Comparison of ENCODE assay signal across 8 cellular contexts in genomic region chr2:232634319-232635150, GRCh38. TPM values are rescaled to one million over a fixed set of nuclear protein-coding genes. Genes with fewer than 3 reads are reported as not detected.
A peak's percentile ranks its signal among the peaks of the same experiment; 100 is the strongest.
DNase-seq lines count a peak whose midpoint lies in the region; ATAC-seq and TF ChIP-seq lines count a peak whose summit lies in the region.

No MANE protein-coding gene starts in this region.

- H3K27ac Mint-ChIP-seq in activated CD8-positive, alpha-beta memory T cell treated with anti-CD3 and anti-CD28 coated beads, Interleukin-2, amount 10 ng/mL, durations not matched to agents 7 days and 5 days: no peak overlapping the region
- H3K27ac Mint-ChIP-seq in activated T-helper 1 cell treated with anti-CD3 and anti-CD28 coated beads, Interleukin-12 subunit alpha, Interleukin-12 subunit beta, Interleukin-2, Interleukin-4 antibody, amounts not matched to agents 30 ng/mL and 10 ng/mL and 1 ng/mL, durations not matched to agents 14 hours and 24 hours and 36 hours: no peak overlapping the region

- no peak for ATAC-seq in activated CD8-positive, alpha-beta memory T cell treated with anti-CD3 and anti-CD28 coated beads, Interleukin-2, amount 10 ng/mL, durations not matched to agents 7 days and 5 days
- peak; percentile 8 to 46 for ATAC-seq in lower lobe of right lung

- no peak for TF ChIP-seq EP300 in transverse colon (IDR thresholded peaks at IDR 0.05; ENCODE audit: low read depth)

- H3K36me3 ChIP-seq in colonic mucosa (no peaks in the 10 kb centered on the region), lower lobe of right lung (no peaks in the 10 kb centered on the region), transverse colon (no peaks in the 10 kb centered on the region)
- no peaks in the 10 kb centered on the region for H3K36me3 ChIP-seq in effector memory CD4-positive, alpha-beta T cell (ENCODE audit: control insufficient read depth, insufficient read depth, low read length)

- TF ChIP-seq POLR2A in transverse colon (IDR thresholded peaks at IDR 0.05): no peak

- H3K9ac ChIP-seq in colonic mucosa (ENCODE audit: low read depth in 2 of 2, low read length in 2 of 2): no peak overlapping the region

- H3K27me3 ChIP-seq in colonic mucosa: peaks cover 32% of the 10 kb centered on the region
- peaks cover 61% of the 10 kb centered on the region for H3K27me3 ChIP-seq in lower lobe of right lung (ENCODE audit: low read depth)
- peaks cover 73% of the 10 kb centered on the region for H3K27me3 ChIP-seq in transverse colon
- H3K27me3 ChIP-seq in effector memory CD4-positive, alpha-beta T cell (replicated peaks; ENCODE audit: control insufficient read depth, insufficient read depth, low read length, poor library complexity, severe bottlenecking): peaks cover 40% of the 10 kb centered on the region

- in situ Hi-C loops in transverse colon (cut with MboI; ENCODE audit: low pct_ligation_motif_present in 1 of 4, low pct_unique_long_range_greater_than_20kb in 1 of 4, low sequenced_read_pairs in 3 of 4): no loop called here

- H3K4me3 Mint-ChIP-seq in activated CD8-positive, alpha-beta memory T cell treated with anti-CD3 and anti-CD28 coated beads, Interleukin-2, amount 10 ng/mL, durations not matched to agents 7 days and 5 days: peak overlapping the region; percentile 20
- no peak overlapping the region for H3K4me3 Mint-ChIP-seq in activated T-helper 1 cell treated with anti-CD3 and anti-CD28 coated beads, Interleukin-12 subunit alpha, Interleukin-12 subunit beta, Interleukin-2, Interleukin-4 antibody, amounts not matched to agents 30 ng/mL and 10 ng/mL and 1 ng/mL, durations not matched to agents 14 hours and 24 hours and 36 hours

- H3K4me1 Mint-ChIP-seq in activated CD8-positive, alpha-beta memory T cell treated with anti-CD3 and anti-CD28 coated beads, Interleukin-2, amount 10 ng/mL, durations not matched to agents 7 days and 5 days: peaks cover 7% of the 10 kb centered on the region
- peaks cover 6% of the 10 kb centered on the region for H3K4me1 Mint-ChIP-seq in activated T-helper 1 cell treated with anti-CD3 and anti-CD28 coated beads, Interleukin-12 subunit alpha, Interleukin-12 subunit beta, Interleukin-2, Interleukin-4 antibody, amounts not matched to agents 30 ng/mL and 10 ng/mL and 1 ng/mL, durations not matched to agents 14 hours and 24 hours and 36 hours (ENCODE audit: low read depth)

- H3K4me1 ChIP-seq in colonic mucosa (peaks cover 6% of the 10 kb centered on the region), lower lobe of right lung (peaks cover 26% of the 10 kb centered on the region), transverse colon (peaks cover 3 to 24% (median 17%) of the 10 kb centered on the region in 4 donors)
- H3K4me1 ChIP-seq in effector memory CD4-positive, alpha-beta T cell (ENCODE audit: control insufficient read depth, insufficient read depth, low read length, poor library complexity, severe bottlenecking): peaks cover 18% of the 10 kb centered on the region

- intact Hi-C loops in colonic mucosa (cut with DNase I) (no loop called here), lower lobe of right lung (cut with DNase I) (no loop called here), transverse colon (cut with DNase I; ENCODE audit: low total_unique reads) (no loop called here)
- intact Hi-C loops in activated T-helper 1 cell treated with anti-CD3 and anti-CD28 coated beads, Interleukin-12 subunit alpha, Interleukin-12 subunit beta, Interleukin-2, Interleukin-4 antibody, amounts not matched to agents 30 ng/mL and 10 ng/mL and 1 ng/mL, durations not matched to agents 14 hours and 24 hours and 36 hours (cut with micrococcal nuclease): no loop called here

- WGBS in transverse colon (ENCODE audit: low coverage in 1 of 2), 2 donors: 5 to 45% methylated on average over 8 to 46 of the region's 50 CpGs

- H3K36me3 Mint-ChIP-seq in activated CD8-positive, alpha-beta memory T cell treated with anti-CD3 and anti-CD28 coated beads, Interleukin-2, amount 10 ng/mL, durations not matched to agents 7 days and 5 days: no peaks in the 10 kb centered on the region
- no peaks in the 10 kb centered on the region for H3K36me3 Mint-ChIP-seq in activated T-helper 1 cell treated with anti-CD3 and anti-CD28 coated beads, Interleukin-12 subunit alpha, Interleukin-12 subunit beta, Interleukin-2, Interleukin-4 antibody, amounts not matched to agents 30 ng/mL and 10 ng/mL and 1 ng/mL, durations not matched to agents 14 hours and 24 hours and 36 hours (ENCODE audit: low read depth)

- no peak for DNase-seq in activated CD8-positive, alpha-beta memory T cell treated with anti-CD3 and anti-CD28 coated beads, Interleukin-2, amount 10 ng/mL, durations not matched to agents 7 days and 5 days
- no peak for DNase-seq in activated CD8-positive, alpha-beta memory T cell treated with anti-CD3 and anti-CD28 coated beads, Interleukin-2, amount 50 U/mL, for 4 hours
- DNase-seq in colonic mucosa (no peak), lower lobe of right lung (no peak), transverse colon (no peak), globus pallidus (ENCODE audit: low spot score) (no peak)
- DNase-seq in activated T-helper 1 cell treated with anti-CD3 and anti-CD28 coated beads, Interleukin-12 subunit alpha, Interleukin-12 subunit beta, Interleukin-2, Interleukin-4 antibody, amounts not matched to agents 30 ng/mL and 10 ng/mL and 1 ng/mL, durations not matched to agents 14 hours and 24 hours and 36 hours (ENCODE audit: low spot score): no peak
- no peak for DNase-seq in effector memory CD4-positive, alpha-beta T cell

- H3K4me3 ChIP-seq in colonic mucosa (peak overlapping the region; percentile 46), lower lobe of right lung (peak overlapping the region; percentile 60), transverse colon (peak overlapping the region; percentile 17 to 52 (median 38))
- H3K4me3 ChIP-seq in effector memory CD4-positive, alpha-beta T cell (ENCODE audit: insufficient read depth, low read depth, low read length, poor library complexity, severe bottlenecking): no peak overlapping the region

- no peak for TF ChIP-seq CTCF in colonic mucosa (IDR thresholded peaks at IDR 0.05)
- TF ChIP-seq CTCF in lower lobe of right lung (IDR thresholded peaks at IDR 0.05): no peak
- TF ChIP-seq CTCF in transverse colon (IDR thresholded peaks at IDR 0.05): no peak

- no peaks in the 10 kb centered on the region for H3K9me3 ChIP-seq in colonic mucosa
- no peaks in the 10 kb centered on the region for H3K9me3 ChIP-seq in lower lobe of right lung
- H3K9me3 ChIP-seq in transverse colon: no peaks in the 10 kb centered on the region
- H3K9me3 ChIP-seq in effector memory CD4-positive, alpha-beta T cell (ENCODE audit: control insufficient read depth, low read length): no peaks in the 10 kb centered on the region

- H3K27me3 Mint-ChIP-seq in activated CD8-positive, alpha-beta memory T cell treated with anti-CD3 and anti-CD28 coated beads, Interleukin-2, amount 10 ng/mL, durations not matched to agents 7 days and 5 days: peaks cover 61% of the 10 kb centered on the region
- H3K27me3 Mint-ChIP-seq in activated T-helper 1 cell treated with anti-CD3 and anti-CD28 coated beads, Interleukin-12 subunit alpha, Interleukin-12 subunit beta, Interleukin-2, Interleukin-4 antibody, amounts not matched to agents 30 ng/mL and 10 ng/mL and 1 ng/mL, durations not matched to agents 14 hours and 24 hours and 36 hours (ENCODE audit: insufficient read depth): peaks cover 55% of the 10 kb centered on the region

- H3K27ac ChIP-seq in colonic mucosa (no peak overlapping the region), lower lobe of right lung (no peak overlapping the region), transverse colon (peak overlapping the region in 2 of 4 donors; percentile 71 to 80)
- H3K27ac ChIP-seq in effector memory CD4-positive, alpha-beta T cell (ENCODE audit: insufficient read depth, low read length, poor library complexity, severe bottlenecking): no peak overlapping the region

- no peaks in the 10 kb centered on the region for H3K9me3 Mint-ChIP-seq in activated CD8-positive, alpha-beta memory T cell treated with anti-CD3 and anti-CD28 coated beads, Interleukin-2, amount 10 ng/mL, durations not matched to agents 7 days and 5 days (ENCODE audit: low read depth)
- H3K9me3 Mint-ChIP-seq in activated T-helper 1 cell treated with anti-CD3 and anti-CD28 coated beads, Interleukin-12 subunit alpha, Interleukin-12 subunit beta, Interleukin-2, Interleukin-4 antibody, amounts not matched to agents 30 ng/mL and 10 ng/mL and 1 ng/mL, durations not matched to agents 14 hours and 24 hours and 36 hours: no peaks in the 10 kb centered on the region

- CTCF ChIA-PET in activated CD8-positive, alpha-beta memory T cell treated with anti-CD3 and anti-CD28 coated beads, Interleukin-2, amount 10 ng/mL, durations not matched to agents 7 days and 5 days (lab: Charles Lee): interaction anchor here (0.6 to 1.6 kb wide), 3 partner anchors 23 to 858 kb away, joined by 3 to 4 read pairs (median 4); no protein-coding TSS in a partner anchor

RNA-seq across cellular contexts. Expression of gene EFHD1, which starts 1.1 kb away (rescaled TPM):
- 1 to 10 TPM in 1 of 2 experiments, under 1 TPM in 1; 0.23 to 1.4 TPM for total RNA-seq in activated CD8-positive, alpha-beta memory T cell treated with anti-CD3 and anti-CD28 coated beads, Interleukin-2, amount 10 ng/mL, durations not matched to agents 7 days and 5 days
- total RNA-seq in colonic mucosa (1 to 10 TPM; 1.4 to 3.4 TPM), lower lobe of right lung (7.7 TPM), transverse colon (1 to 10 TPM in 3 of 4 donors, not detected in 1; 1.6 to 6.1 (median 3.7) TPM)
- 0.13 and 0.54 TPM in 2 replicates for total RNA-seq in activated T-helper 1 cell treated with anti-CD3 and anti-CD28 coated beads, Interleukin-12 subunit alpha, Interleukin-12 subunit beta, Interleukin-2, Interleukin-4 antibody, amounts not matched to agents 30 ng/mL and 10 ng/mL and 1 ng/mL, durations not matched to agents 14 hours and 24 hours and 36 hours
